Comparison of ENCODE assay signal across 16 cellular contexts in genomic region chr22:44537016-44537936, GRCh38. TPM values are rescaled to one million over a fixed set of nuclear protein-coding genes. Genes with fewer than 3 reads are reported as not detected.
DNase-seq lines count a peak whose midpoint lies in the region; ATAC-seq and TF ChIP-seq lines count a peak whose summit lies in the region.
"Had no signal": no experiment of that assay in that cellular context is flagged by ENCODE, and none has a peak within 500 bp of the region (broad histone marks: within the 10 kb centered on the region; RNA-seq: fewer than 3 reads in every experiment).

No MANE protein-coding gene starts in this region.

- peaks cover 5% of the 10 kb centered on the region; the same call in 2 of the 3 replicates for H3K4me1 Mint-ChIP-seq in GM23338

- no peaks in the 10 kb centered on the region for H3K9me3 ChIP-seq in fibroblast of lung (ENCODE audit: control insufficient read depth, insufficient read depth, low read depth, low read length)

- H3K79me2 ChIP-seq in GM23338 (replicated peaks; ENCODE audit: insufficient read depth), result no peaks in the 10 kb centered on the region
- H3K79me2 ChIP-seq in fibroblast of lung (ENCODE audit: control insufficient read depth, insufficient read depth, low read length), result no peaks in the 10 kb centered on the region

- TF ChIP-seq CTCF in GM23338 (conservative IDR thresholded peaks at IDR 0.05; ENCODE audit: low read depth in 2 of 2), result no peak
- no peak for TF ChIP-seq CTCF in fibroblast of lung (conservative IDR thresholded peaks at IDR 0.05 in 1 of 2, IDR thresholded peaks at IDR 0.05 in 1 of 2; ENCODE audit: low read depth in 1 of 2, low read length in 2 of 2)

- H3K4me2 ChIP-seq in GM23338 (no peak overlapping the region), fibroblast of lung (ENCODE audit: extremely low read depth, insufficient read depth, low read length) (no peak overlapping the region)

- H3K36me3 ChIP-seq in GM23338 (ENCODE audit: insufficient read depth), result no peaks in the 10 kb centered on the region
- H3K36me3 ChIP-seq in fibroblast of lung (ENCODE audit: control insufficient read depth, insufficient read depth, low read length), result no peaks in the 10 kb centered on the region

- H3K27me3 ChIP-seq in GM23338 (ENCODE audit: insufficient read depth), result no peaks in the 10 kb centered on the region
- H3K27me3 ChIP-seq in fibroblast of lung (ENCODE audit: control insufficient read depth, insufficient read depth, low read length), result peaks cover 6% of the 10 kb centered on the region

- H3K27ac Mint-ChIP-seq in GM23338, result no peak overlapping the region

- H3K9me2 ChIP-seq in GM23338 (ENCODE audit: insufficient read depth), result no peaks in the 10 kb centered on the region

- no peaks in the 10 kb centered on the region for H3K9me3 Mint-ChIP-seq in GM23338

- H3K4me3 ChIP-seq in GM23338 (no peak overlapping the region), fibroblast of lung (replicated peaks in 1 of 4; ENCODE audit: control extremely low read depth in 1 of 4, insufficient read depth in 1 of 4, low read depth in 3 of 4, low read length in 4 of 4) (no peak overlapping the region)

- H3K9ac ChIP-seq in fibroblast of lung (ENCODE audit: insufficient read depth, low read length), result peak overlapping the region; percentile 7

- H3K4me1 ChIP-seq in GM23338 (ENCODE audit: insufficient read depth) (no peaks in the 10 kb centered on the region), fibroblast of lung (ENCODE audit: control insufficient read depth, extremely low read depth, insufficient read depth, low read length) (no peaks in the 10 kb centered on the region)

- H3K27ac ChIP-seq in GM23338 (ENCODE audit: low read depth) (no peak overlapping the region), fibroblast of lung (ENCODE audit: insufficient read depth, low read length) (no peak overlapping the region)
- H3K27ac ChIP-seq: 22Rv1, HL-60 had no signal

- no peaks in the 10 kb centered on the region for H3F3A ChIP-seq in GM23338 (replicated peaks; ENCODE audit: low read depth)

- no peak; the same call in 2 of the 3 replicates for ATAC-seq in GM23338
- no peak for ATAC-seq in HG02885 (IDR thresholded peaks at IDR 0.05; ENCODE audit: poor library complexity, unreplicated experiment)

- no peak overlapping the region for H3K4me3 Mint-ChIP-seq in GM23338

- peaks cover 7% of the 10 kb centered on the region for H3K27me3 Mint-ChIP-seq in GM23338 (ENCODE audit: insufficient read depth, low read depth, poor library complexity)

- H3K36me3 Mint-ChIP-seq in GM23338 (ENCODE audit: low read depth), result no peaks in the 10 kb centered on the region

- no peaks in the 10 kb centered on the region for H4K20me1 ChIP-seq in GM23338 (replicated peaks; ENCODE audit: insufficient read depth)
- H4K20me1 ChIP-seq in fibroblast of lung (ENCODE audit: control insufficient read depth, extremely low read depth, insufficient read depth, low read length), result no peaks in the 10 kb centered on the region

- DNase-seq in DMS 273 (lab: John Stamatoyannopoulos, UW; ENCODE audit: unreplicated experiment) (peak; percentile 45), DMS 273 treated with DMSO at 0.1 percent for 48 hours (lab: John Stamatoyannopoulos, UW) (no peak), GM23338 (ENCODE audit: low spot score) (no peak), NCI-H524 treated with DMSO at 0.1 percent for 48 hours (lab: John Stamatoyannopoulos, UW) (peak; percentile 59), fibroblast of lung (ENCODE audit: low read depth in 2 of 2) (no peak), LoVo (ENCODE audit: low spot score) (no peak)
- no peak for DNase-seq in activated naive CD4-positive, alpha-beta T cell treated with Interleukin-2 at 50 U/mL for 16 hours
- DNase-seq: C1 segment of cervical spinal cord, NCI-H1105, NCI-H187 treated with DMSO at 0.1 percent for 48 hours, NCI-H774, SHP77 treated with DMSO at 0.1 percent for 48 hours, SW 1271 had no signal

- H2AFZ ChIP-seq in GM23338, result peak overlapping the region; percentile 52; the same call in 1 of the 2 replicates
- no peak overlapping the region for H2AFZ ChIP-seq in fibroblast of lung (ENCODE audit: low read length)

TF ChIP-seq in GM23338, 12 proteins besides CTCF, POLR2A, EP300 and RAD21 (continues in another document):
- TF ChIP-seq EZH2phosphoT487 (IDR thresholded peaks at IDR 0.05; ENCODE audit: unreplicated experiment) (no peak), STAT1 (IDR thresholded peaks at IDR 0.05; ENCODE audit: unreplicated experiment) (no peak), ETS1 (IDR thresholded peaks at IDR 0.05) (no peak), CREB1 (CRISPR knock-in tag; IDR thresholded peaks at IDR 0.05; ENCODE audit: low read depth) (no peak), ZNF331 (CRISPR knock-in tag; IDR thresholded peaks at IDR 0.05; ENCODE audit: low read depth) (no peak), EZH2 (IDR thresholded peaks at IDR 0.05; ENCODE audit: low read depth, unreplicated experiment) (no peak), POLR2AphosphoS5 (IDR thresholded peaks at IDR 0.05; ENCODE audit: low read depth) (no peak), NANOG (IDR thresholded peaks at IDR 0.05; ENCODE audit: borderline replicate concordance) (no peak), REST (IDR thresholded peaks at IDR 0.05; ENCODE audit: unreplicated experiment) (no peak), ZNF114 (CRISPR knock-in tag; IDR thresholded peaks at IDR 0.05) (no peak), JUNB (IDR thresholded peaks at IDR 0.05; ENCODE audit: unreplicated experiment) (no peak)

RNA-seq across cellular contexts. Expression of gene RTL6, which starts 39.2 kb away (rescaled TPM):
- total RNA-seq in GM23338 (2014; rRNA removed; shearing (Covaris generic)), result 21.4 and 28.8 TPM in 2 replicates
- 7.7 and 8.2 TPM in 2 replicates for polyA plus RNA-seq in GM23338 (2016; fragmentation: Nextera tagmentation; extraction: Ambion mirVana)
- total RNA-seq in fibroblast of lung, result 16.9 and 17.7 TPM in 2 replicates
- polyA plus RNA-seq in fibroblast of lung, result 17.1 and 17.4 TPM in 2 replicates
- 18.0 and 18.5 TPM in 2 replicates for polyA plus RNA-seq in fibroblast of lung (2012)
- 57.8 and 62.6 TPM in 2 replicates for polyA minus RNA-seq in fibroblast of lung (ENCODE audit: low replicate concordance)

Comparison
In these comparisons a context has a peak if more than half of its experiments do, and no peak if none do; other contexts are left out.
1. DNase-seq: peak in DMS 273 (single experiment) and NCI-H524 treated with DMSO at 0.1 percent for 48 hours (single experiment); none in DMS 273 treated with DMSO at 0.1 percent for 48 hours (single experiment), GM23338 (single experiment), fibroblast of lung (0 of 2), LoVo (single experiment) and activated naive CD4-positive, alpha-beta T cell treated with Interleukin-2 at 50 U/mL for 16 hours (single experiment).